21 cellular contexts compared by ENCODE assay signal in genomic region chr15:83322061-83322460, GRCh38. TPM values are rescaled to one million over a fixed set of nuclear protein-coding genes. Genes with fewer than 3 reads are reported as not detected.
DNase-seq lines count a peak whose midpoint lies in the region; FAIRE-seq and TF ChIP-seq lines count a peak whose summit lies in the region.
"Had no signal": no experiment of that assay in that cellular context is flagged by ENCODE, and none has a peak within 500 bp of the region (broad histone marks: within the 10 kb centered on the region; RNA-seq: fewer than 3 reads in every experiment).

No MANE protein-coding gene starts in this region.

- H2AFZ ChIP-seq in mesenchymal stem cell (ENCODE audit: low read depth, low read length), result no peak overlapping the region
- H2AFZ ChIP-seq: parathyroid adenoma had no signal

- no peak overlapping the region for H3K14ac ChIP-seq in mesenchymal stem cell (ENCODE audit: low read length in 2 of 2)

- no peak overlapping the region for H4K91ac ChIP-seq in mesenchymal stem cell (ENCODE audit: low read length)

- WGBS in mesenchymal stem cell, result 37% methylated on average over 6 of the region's 6 CpGs

- peak; percentile 61 for DNase-seq in EL
- DNase-seq in NCI-H524 treated with DMSO at 0.1 percent for 48 hours (lab: John Stamatoyannopoulos, UW), result peak; percentile 81
- peak; percentile 39 to 52 for DNase-seq in cardiac fibroblast (ENCODE audit: low read depth in 2 of 2)
- DNase-seq in mesenchymal stem cell, result peak; percentile 41
- DNase-seq in NCI-H1694 treated with DMSO at 0.1 percent for 48 hours (lab: John Stamatoyannopoulos, UW), result no peak
- DNase-seq in mucosa of gallbladder (ENCODE audit: low spot score), result no peak
- DNase-seq in RCC 7860 (ENCODE audit: low spot score), result no peak
- no peak for DNase-seq in H7
- DNase-seq: activated naive CD8-positive, alpha-beta T cell treated with anti-CD3 and anti-CD28 coated beads, Interleukin-2, amount 10 ng/mL, durations not matched to agents 7 days and 5 days; C1 segment of cervical spinal cord; GDM1; head of caudate nucleus; naive B cell; NCI-H146; stimulated activated CD4-positive, alpha-beta T cell treated with anti-CD3 and anti-CD28 coated beads, Interleukin-2, amount 100 ng/mL, for 48 hours; stomach; upper lobe of right lung had no signal

- peak overlapping the region; percentile 47 for H2AK5ac ChIP-seq in mesenchymal stem cell (ENCODE audit: low read length, severe bottlenecking)

- H3K4me1 ChIP-seq in mesenchymal stem cell (ENCODE audit: control insufficient read depth, insufficient read depth, low read depth, low read length), result peaks cover 29% of the 10 kb centered on the region
- H3K4me1 ChIP-seq: parathyroid adenoma, stomach, upper lobe of right lung had no signal

- no peaks in the 10 kb centered on the region for H3K79me1 ChIP-seq in mesenchymal stem cell (replicated peaks; ENCODE audit: low read length, poor library complexity, severe bottlenecking)

- no peak overlapping the region for H4K8ac ChIP-seq in mesenchymal stem cell (ENCODE audit: low read length)

- peak overlapping the region; percentile 53 for H2BK5ac ChIP-seq in mesenchymal stem cell (ENCODE audit: low read depth, low read length, poor library complexity, severe bottlenecking)

- H3K4me3 ChIP-seq in cardiac fibroblast (replicated peaks in 1 of 2; ENCODE audit: low read depth in 2 of 2, low read length in 2 of 2) (no peak overlapping the region), mesenchymal stem cell (ENCODE audit: insufficient read depth in 1 of 2, low read depth in 1 of 2, low read length in 2 of 2) (no peak overlapping the region), H7 (ENCODE audit: insufficient read depth, low read depth, low read length) (no peak overlapping the region)
- H3K4me3 ChIP-seq: GM12878, stomach, upper lobe of right lung had no signal

- no peak overlapping the region for H3K9ac ChIP-seq in mesenchymal stem cell (ENCODE audit: low read length)
- H3K9ac ChIP-seq: parathyroid adenoma had no signal

- no peak overlapping the region for H2BK120ac ChIP-seq in mesenchymal stem cell (ENCODE audit: low read depth, low read length)

- TF ChIP-seq CTCF in cardiac fibroblast (IDR thresholded peaks at IDR 0.05; ENCODE audit: low read depth, low read length), result no peak

- peak overlapping the region in 1 of 2 experiments; percentile 35 for H2BK12ac ChIP-seq in mesenchymal stem cell (ENCODE audit: low read length in 2 of 2)

- H3K23ac ChIP-seq in mesenchymal stem cell (ENCODE audit: low read length in 2 of 2), result no peak overlapping the region

- H3K36me3 ChIP-seq in mesenchymal stem cell (ENCODE audit: control insufficient read depth in 1 of 2, insufficient read depth in 2 of 2, low read depth in 1 of 2, low read length in 2 of 2), result no peaks in the 10 kb centered on the region
- no peaks in the 10 kb centered on the region for H3K36me3 ChIP-seq in H7 (replicated peaks; ENCODE audit: control insufficient read depth, insufficient read depth, low read length)
- H3K36me3 ChIP-seq: stomach, upper lobe of right lung had no signal

- no peak overlapping the region for H2BK15ac ChIP-seq in mesenchymal stem cell (ENCODE audit: low read depth, poor library complexity, severe bottlenecking)

- H3K27me3 ChIP-seq in mesenchymal stem cell (ENCODE audit: control insufficient read depth in 1 of 2, insufficient read depth in 1 of 2, low read length in 2 of 2) (no peaks in the 10 kb centered on the region), H7 (ENCODE audit: control insufficient read depth, insufficient read depth, low read length) (no peaks in the 10 kb centered on the region)

- no peak overlapping the region for H3K4me2 ChIP-seq in mesenchymal stem cell (ENCODE audit: low read length, poor library complexity, severe bottlenecking)

- no peak for FAIRE-seq in RCC 7860 (lab: Jason Lieb, UNC)
- FAIRE-seq: GM12878, H54 had no signal

- no peaks in the 10 kb centered on the region for H3K9me3 ChIP-seq in mesenchymal stem cell (ENCODE audit: control insufficient read depth, low read length)
- H3K9me3 ChIP-seq: upper lobe of right lung had no signal

- no peak overlapping the region for H3K18ac ChIP-seq in mesenchymal stem cell (ENCODE audit: low read depth in 1 of 2, low read length in 2 of 2)

- peak overlapping the region; percentile 91 for H3K27ac ChIP-seq in mesenchymal stem cell (ENCODE audit: low read length, poor library complexity, severe bottlenecking)
- H3K27ac ChIP-seq: parathyroid adenoma, stomach, upper lobe of right lung had no signal

- H3K4ac ChIP-seq in mesenchymal stem cell (ENCODE audit: low read depth in 1 of 2, low read length in 2 of 2), result no peak overlapping the region

RNA-seq across cellular contexts. Expression of gene BNC1, which starts 37.6 kb away (rescaled TPM):
- 2.7 TPM for polyA plus RNA-seq in mesenchymal stem cell (2013, experiment 1 of 2)
- polyA plus RNA-seq in mesenchymal stem cell (2013, experiment 2 of 2), result 2.7 TPM
- not detected for total RNA-seq in mucosa of gallbladder
- 0.03 TPM in 1 of 2 replicates, not detected in the other for total RNA-seq in H7 (2014; rRNA removed; shearing (Covaris generic))
- total RNA-seq: activated naive CD8-positive, alpha-beta T cell treated with anti-CD3 and anti-CD28 coated beads, Interleukin-2, amount 10 ng/mL, durations not matched to agents 7 days and 5 days; GM12878; M059J had no signal

Comparison
In these comparisons a context has a peak if more than half of its experiments do, and no peak if none do; other contexts are left out.
1. DNase-seq: peak in EL (single experiment), NCI-H524 treated with DMSO at 0.1 percent for 48 hours (single experiment), cardiac fibroblast (2 of 2) and mesenchymal stem cell (single experiment); none in NCI-H1694 treated with DMSO at 0.1 percent for 48 hours (single experiment), mucosa of gallbladder (single experiment), RCC 7860 (single experiment) and H7 (single experiment).